In genomic region chr2:16635796-16636699, GRCh38 we compare ENCODE assay signal across 1 cellular context.
TF ChIP-seq lines count a peak whose summit lies in the region.

No MANE protein-coding gene starts in this region.

TF ChIP-seq in SK-N-SH treated with all-trans-retinoic acid at 6 μM for 48 hours, 23 proteins besides CTCF, POLR2A, EP300 and RAD21 (continued from another document):
- TF ChIP-seq, protein P1, sequence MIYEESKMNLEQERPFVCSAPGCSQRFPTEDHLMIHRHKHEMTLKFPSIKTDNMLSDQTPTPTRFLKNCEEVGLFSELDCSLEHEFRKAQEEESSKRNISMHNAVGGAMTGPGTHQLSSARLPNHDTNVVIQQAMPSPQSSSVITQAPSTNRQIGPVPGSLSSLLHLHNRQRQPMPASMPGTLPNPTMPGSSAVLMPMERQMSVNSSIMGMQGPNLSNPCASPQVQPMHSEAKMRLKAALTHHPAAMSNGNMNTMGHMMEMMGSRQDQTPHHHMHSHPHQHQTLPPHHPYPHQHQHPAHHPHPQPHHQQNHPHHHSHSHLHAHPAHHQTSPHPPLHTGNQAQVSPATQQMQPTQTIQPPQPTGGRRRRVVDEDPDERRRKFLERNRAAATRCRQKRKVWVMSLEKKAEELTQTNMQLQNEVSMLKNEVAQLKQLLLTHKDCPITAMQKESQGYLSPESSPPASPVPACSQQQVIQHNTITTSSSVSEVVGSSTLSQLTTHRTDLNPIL (CRISPR knock-in tag; IDR thresholded peaks at IDR 0.05; ENCODE audit: low read depth) = no peak
- no peak for TF ChIP-seq ESRRG (CRISPR knock-in tag; IDR thresholded peaks at IDR 0.05)
TF ChIP-seq in SK-N-SH treated with all-trans-retinoic acid at 6 μM for 48 hours: peak in this region for 0.
